Comparison of ENCODE assay signal across 11 cellular contexts in genomic region chr22:18560099-18560974, GRCh38. TPM values are rescaled to one million over a fixed set of nuclear protein-coding genes. Genes with fewer than 3 reads are reported as not detected.
"Had no signal": no experiment of that assay in that cellular context is flagged by ENCODE, and none has a peak within 500 bp of the region (broad histone marks: within the 10 kb centered on the region; RNA-seq: fewer than 3 reads in every experiment).

No MANE protein-coding gene starts in this region.

RNA-seq across cellular contexts. Expression of gene TMEM191B, which starts 32.7 kb away (rescaled TPM):
- total RNA-seq: activated T-helper 1 cell treated with anti-CD3 and anti-CD28 coated beads, Interleukin-12 subunit alpha, Interleukin-12 subunit beta, Interleukin-2, Interleukin-4 antibody, amounts not matched to agents 30 ng/mL and 10 ng/mL and 1 ng/mL, durations not matched to agents 14 hours and 24 hours and 36 hours; T-helper 1 cell treated with Interleukin-12 subunit alpha and Interleukin-12 subunit beta and Interleukin-4 antibody, amounts not matched to agents 30 ng/mL and 1 ng/mL, for 36 hours had no signal

RNA-seq across cellular contexts. Expression of gene GGTLC3, which starts 42.4 kb away (rescaled TPM):
- total RNA-seq: activated CD4-positive, alpha-beta memory T cell treated with anti-CD3 and anti-CD28 coated beads for 36 hours; activated CD8-positive, alpha-beta memory T cell treated with anti-CD3 and anti-CD28 coated beads for 36 hours; activated naive CD8-positive, alpha-beta T cell treated with anti-CD3 and anti-CD28 coated beads for 36 hours; activated T-helper 1 cell treated with anti-CD3 and anti-CD28 coated beads, Interleukin-12 subunit alpha, Interleukin-12 subunit beta, Interleukin-2, Interleukin-4 antibody, amounts not matched to agents 30 ng/mL and 10 ng/mL and 1 ng/mL, durations not matched to agents 14 hours and 24 hours and 36 hours; adrenal gland; astrocyte; body of pancreas; breast epithelium; cardiac septum; Right ventricle myocardium superior; T-helper 1 cell treated with Interleukin-12 subunit alpha and Interleukin-12 subunit beta and Interleukin-4 antibody, amounts not matched to agents 30 ng/mL and 1 ng/mL, for 36 hours had no signal
